Comparison of ENCODE assay signal across 8 cellular contexts in genomic region chr3:52144034-52144795, GRCh38. TPM values are rescaled to one million over a fixed set of nuclear protein-coding genes. Genes with fewer than 3 reads are reported as not detected.
DNase-seq lines count a peak whose midpoint lies in the region; ATAC-seq and TF ChIP-seq lines count a peak whose summit lies in the region.

No MANE protein-coding gene starts in this region.

- peak; percentile 61 for DNase-seq in AG04450 (ENCODE audit: low read depth, low spot score)
- peak; percentile 1 for DNase-seq in NCI-H1092 (lab: John Stamatoyannopoulos, UW)
- peak; percentile 61 to 79 for DNase-seq in stimulated activated CD4-positive, alpha-beta T cell treated with anti-CD3 and anti-CD28 coated beads, Interleukin-12 subunit alpha, Interleukin-12 subunit beta, amount 100 ng/mL, for 24 hours (ENCODE audit: low read depth in 2 of 2)

- no peaks in the 10 kb centered on the region for H3K27me3 ChIP-seq in AG04450 (ENCODE audit: control insufficient read depth, insufficient read depth, low read length)
- H3K27me3 ChIP-seq in iPS-20b (ENCODE audit: insufficient read depth, low read length): no peaks in the 10 kb centered on the region

- peaks cover 0 to 4% (median 0%) of the 10 kb centered on the region in 5 experiments for H3K9me3 Mint-ChIP-seq in brain

- no peaks in the 10 kb centered on the region for H3K36me3 Mint-ChIP-seq in brain

- H3K27ac ChIP-seq in AG04450 (ENCODE audit: low read depth, low read length): no peak overlapping the region
- no peak overlapping the region; the same call in 1 of the 2 replicates for H3K27ac ChIP-seq in VCaP
- H3K27ac ChIP-seq in iPS-20b (ENCODE audit: low read length): no peak overlapping the region

- no peak overlapping the region for H3K4me3 ChIP-seq in AG04450 (ENCODE audit: low read depth, low read length)
- no peak overlapping the region for H3K4me3 ChIP-seq in iPS-20b (ENCODE audit: low read length)

- H3K4me3 Mint-ChIP-seq in brain: no peak overlapping the region

- H3K36me3 ChIP-seq in iPS-20b (ENCODE audit: insufficient read depth, low read depth, low read length): peaks cover 91% of the 10 kb centered on the region

- H3K27ac Mint-ChIP-seq in brain: peak overlapping the region; percentile 46 to 99 (median 91)

- no peaks in the 10 kb centered on the region for H3K9me3 ChIP-seq in AG04450 (ENCODE audit: control insufficient read depth, insufficient read depth, low read length)
- H3K9me3 ChIP-seq in iPS-20b (ENCODE audit: insufficient read depth, low read depth, low read length): no peaks in the 10 kb centered on the region

- H3K27me3 Mint-ChIP-seq in brain: no peaks in the 10 kb centered on the region

- POLR2A ChIA-PET in AG04450 (lab: Yijun Ruan, JAX): no interaction called here

- peak; percentile 98 for TF ChIP-seq CTCF in AG04450 (IDR thresholded peaks at IDR 0.05; ENCODE audit: low read depth, low read length)
- TF ChIP-seq CTCF in VCaP (conservative IDR thresholded peaks at IDR 0.05): peak; percentile 96
- TF ChIP-seq CTCF in brain (conservative IDR thresholded peaks at IDR 0.05): peak; percentile 99

- CTCF ChIA-PET in AG04450 (lab: Charles Lee): interaction anchor here (0.7 to 7.1 kb wide), 16 partner anchors 9 to 195 kb away, joined by 3 to 138 read pairs (median 5); partner anchors contain the start of genes POC1A and RPL29

- peaks cover 4% of the 10 kb centered on the region for H3K4me1 ChIP-seq in iPS-20b (ENCODE audit: insufficient read depth, low read length)

- ATAC-seq in GM18867 (IDR thresholded peaks at IDR 0.05; ENCODE audit: unreplicated experiment) (peak; percentile 57), HG03196 (IDR thresholded peaks at IDR 0.05; ENCODE audit: unreplicated experiment) (no peak)

- peak overlapping the region; percentile 53; the same call in 1 of the 2 replicates for H3K9ac ChIP-seq in iPS-20b (ENCODE audit: low read depth, low read length)

- H3K4me1 Mint-ChIP-seq in brain: peaks cover 11% of the 10 kb centered on the region

RNA-seq across cellular contexts. Expression of gene POC1A, which starts 10.0 kb away (rescaled TPM):
- polyA plus RNA-seq in AG04450 (2011; rRNA removed) (4.1 and 4.5 TPM in 2 replicates), brain (ENCODE audit: insufficient read depth, low read depth, low replicate concordance) (18.8 TPM)
- 8.4 and 11.6 TPM in 2 replicates for polyA minus RNA-seq in AG04450 (2011; rRNA and poly(A)+ RNA removed)

RNA-seq across cellular contexts. Expression of gene ALAS1, which starts 53.7 kb away (rescaled TPM):
- 61.4 and 61.7 TPM in 2 replicates for polyA plus RNA-seq in AG04450 (2011; rRNA removed)
- 63.9 and 85.0 TPM in 2 replicates for polyA minus RNA-seq in AG04450 (2011; rRNA and poly(A)+ RNA removed)
- 54.8 TPM for polyA plus RNA-seq in brain (ENCODE audit: insufficient read depth, low read depth, low replicate concordance)

Comparison
In these comparisons a context has a peak if more than half of its experiments do, and no peak if none do; other contexts are left out.
1. DNase-seq: peak in every context shown above with its lines; median percentile 70 in stimulated activated CD4-positive, alpha-beta T cell treated with anti-CD3 and anti-CD28 coated beads, Interleukin-12 subunit alpha, Interleukin-12 subunit beta, amount 100 ng/mL, for 24 hours; 61 in AG04450; 1 in NCI-H1092.